Comparison of ENCODE assay signal across 32 cellular contexts in the genomic region with DNA sequence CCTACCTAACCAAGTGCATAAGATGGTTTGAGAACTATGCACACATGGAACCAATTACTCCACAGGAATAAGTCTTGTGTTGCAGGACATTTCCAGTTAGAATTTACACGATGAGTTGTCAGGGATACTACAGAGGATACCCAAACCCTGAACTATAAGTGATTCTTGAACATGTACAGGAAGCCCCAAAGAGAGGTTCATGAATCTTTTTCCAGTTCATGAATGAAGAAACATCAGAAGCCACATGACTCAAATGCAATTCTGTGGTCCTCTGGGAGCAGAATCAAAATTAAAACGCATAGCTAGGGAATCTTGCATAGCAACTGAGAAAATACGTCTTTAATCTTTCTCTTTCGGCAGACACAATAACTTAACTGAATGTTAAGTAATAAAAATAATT.
"Had no signal": no experiment of that assay in that cellular context is flagged by ENCODE, and none has a peak within 500 bp of the region (broad histone marks: within the 10 kb centered on the region; RNA-seq: fewer than 3 reads in every experiment).

No MANE protein-coding gene starts in this region.

- H3K36me3 ChIP-seq: brain microvascular endothelial cell, esophagus muscularis mucosa, gastrocnemius medialis, heart left ventricle, WERI-Rb-1 had no signal

- H3K27me3 Mint-ChIP-seq: activated B cell treated with CpG ODN at 0.5 μM for 24 hours; activated CD8-positive, alpha-beta T cell treated with anti-CD3 and anti-CD28 coated beads for 36 hours; activated naive CD8-positive, alpha-beta T cell; activated T-helper 17 cell treated with anti-CD3 and anti-CD28 coated beads, Interleukin-2, amount 50 U/mL, for 72 hours; central memory CD8-positive, alpha-beta T cell; effector memory CD8-positive, alpha-beta T cell; T-helper 17 cell had no signal

- H3K27ac Mint-ChIP-seq: activated B cell treated with CpG ODN at 0.5 μM for 24 hours; activated CD8-positive, alpha-beta T cell treated with anti-CD3 and anti-CD28 coated beads for 36 hours; activated naive CD8-positive, alpha-beta T cell; activated T-helper 17 cell treated with anti-CD3 and anti-CD28 coated beads, Interleukin-2, amount 50 U/mL, for 72 hours; effector memory CD8-positive, alpha-beta T cell; T-helper 17 cell; T-helper 2 cell treated with Interferon-gamma antibody and Interleukin-4, amounts not matched to agents 5 μg/mL and 100 μg/mL, for 36 hours had no signal

- H3K27me3 ChIP-seq: brain microvascular endothelial cell, esophagus muscularis mucosa, foreskin keratinocyte, gastrocnemius medialis, heart left ventricle had no signal

- H3K9me3 ChIP-seq: esophagus muscularis mucosa, gastrocnemius medialis, heart left ventricle had no signal

- H3K4me1 Mint-ChIP-seq: activated B cell treated with CpG ODN at 0.5 μM for 24 hours; activated T-helper 17 cell treated with anti-CD3 and anti-CD28 coated beads, Interleukin-2, amount 50 U/mL, for 72 hours; central memory CD8-positive, alpha-beta T cell; T-helper 17 cell had no signal

- H3K4me3 Mint-ChIP-seq: activated B cell treated with CpG ODN at 0.5 μM for 24 hours; activated CD8-positive, alpha-beta T cell treated with anti-CD3 and anti-CD28 coated beads for 36 hours; activated naive CD8-positive, alpha-beta T cell; activated T-cell treated with anti-CD3 and anti-CD28 coated beads, Interleukin-2, amount 50 U/mL, for 4 hours; activated T-helper 17 cell treated with anti-CD3 and anti-CD28 coated beads, Interleukin-2, amount 50 U/mL, for 72 hours; central memory CD8-positive, alpha-beta T cell; effector memory CD8-positive, alpha-beta T cell; T-helper 17 cell; T-helper 2 cell treated with Interferon-gamma antibody and Interleukin-4, amounts not matched to agents 5 μg/mL and 100 μg/mL, for 36 hours had no signal

- H3K27ac ChIP-seq: brain microvascular endothelial cell, esophagus muscularis mucosa, foreskin keratinocyte, gastrocnemius medialis, heart left ventricle, WERI-Rb-1 had no signal

- H3K4me1 ChIP-seq: esophagus muscularis mucosa, foreskin keratinocyte, gastrocnemius medialis, heart left ventricle had no signal

- H3K36me3 Mint-ChIP-seq: activated naive CD8-positive, alpha-beta T cell had no signal

- H3K9me3 Mint-ChIP-seq: activated B cell treated with CpG ODN at 0.5 μM for 24 hours; activated T-cell treated with anti-CD3 and anti-CD28 coated beads, Interleukin-2, amount 50 U/mL, for 4 hours; central memory CD8-positive, alpha-beta T cell; effector memory CD8-positive, alpha-beta T cell had no signal

- H3K4me3 ChIP-seq: esophagus muscularis mucosa, gastrocnemius medialis, heart left ventricle had no signal

- DNase-seq: activated B cell treated with CpG ODN at 0.5 μM for 24 hours; activated CD4-positive, alpha-beta T cell treated with anti-CD3 and anti-CD28 coated beads for 48 hours; activated CD4-positive, alpha-beta T cell treated with anti-CD3 and anti-CD28 coated beads, Interleukin-2, amount 50 U/mL, for 1 hour; activated CD4-positive, alpha-beta T cell treated with anti-CD3 and anti-CD28 coated beads, Interleukin-2, amount 50 U/mL, for 48 hours; activated CD8-positive, alpha-beta memory T cell treated with anti-CD3 and anti-CD28 coated beads for 24 hours; activated CD8-positive, alpha-beta T cell treated with anti-CD3 and anti-CD28 coated beads for 36 hours; activated effector memory CD4-positive, alpha-beta T cell treated with Interleukin-2 at 50 U/mL for 16 hours; activated gamma-delta T cell treated with Interleukin-2 at 50 U/mL for 16 hours; activated naive CD4-positive, alpha-beta T cell treated with anti-CD3 and anti-CD28 coated beads, Interleukin-2, amount 50 U/mL, for 16 hours; activated naive CD4-positive, alpha-beta T cell treated with Interleukin-2 at 50 U/mL for 16 hours; activated T-cell treated with anti-CD3 and anti-CD28 coated beads, Interleukin-2, amount 50 U/mL, for 4 hours; amniotic stem cell; anterior cingulate cortex; brain microvascular endothelial cell; cortex of kidney; dermis blood vessel endothelial cell; effector CD4-positive, alpha-beta T cell; effector memory CD8-positive, alpha-beta T cell; erythroblast; foreskin keratinocyte; gastrocnemius medialis; glutamatergic neuron; heart left ventricle; T-helper 1 cell; T-helper 17 cell; T1000; WERI-Rb-1 had no signal
